Comparison of ENCODE assay signal across 1 cellular context in genomic region chr19:15448014-15448777, GRCh38.
TF ChIP-seq lines count a peak whose summit lies in the region.

No MANE protein-coding gene starts in this region.

TF ChIP-seq in GM23338, 12 proteins besides CTCF, POLR2A, EP300 and RAD21 (continued from another document):
- TF ChIP-seq ZNF462 (CRISPR knock-in tag; IDR thresholded peaks at IDR 0.05) (no peak), EZH2phosphoT487 (IDR thresholded peaks at IDR 0.05; ENCODE audit: unreplicated experiment) (no peak), CREB1 (CRISPR knock-in tag; IDR thresholded peaks at IDR 0.05; ENCODE audit: low read depth) (no peak), NANOG (IDR thresholded peaks at IDR 0.05; ENCODE audit: borderline replicate concordance) (no peak), JUNB (IDR thresholded peaks at IDR 0.05; ENCODE audit: unreplicated experiment) (no peak), ZNF331 (CRISPR knock-in tag; IDR thresholded peaks at IDR 0.05; ENCODE audit: low read depth) (no peak), ETS1 (IDR thresholded peaks at IDR 0.05) (no peak)
